ENCODE assay signal across 10 cellular contexts in genomic region chr14:76863724-76864407, GRCh38. TPM values are rescaled to one million over a fixed set of nuclear protein-coding genes. Genes with fewer than 3 reads are reported as not detected.
DNase-seq lines count a peak whose midpoint lies in the region; ATAC-seq and TF ChIP-seq lines count a peak whose summit lies in the region.
"Had no signal": no experiment of that assay in that cellular context is flagged by ENCODE, and none has a peak within 500 bp of the region (broad histone marks: within the 10 kb centered on the region; RNA-seq: fewer than 3 reads in every experiment).

No MANE protein-coding gene starts in this region.

- no peaks in the 10 kb centered on the region for H3K9me3 Mint-ChIP-seq in type B pancreatic cell

- ATAC-seq in RWPE2 (ENCODE audit: low read depth), result peak; percentile 28; the same call in 2 of the 3 replicates
- peak; percentile 88 for ATAC-seq in left ventricle myocardium superior

- DNase-seq in SIG-M5 treated with dmso at 0.1 percent for 504 hours (lab: John Stamatoyannopoulos, UW; ENCODE audit: unreplicated experiment), result peak; percentile 91
- no peak for DNase-seq in SIG-M5 (lab: John Stamatoyannopoulos, UW)
- no peak for DNase-seq in RWPE2 (ENCODE audit: low spot score)
- DNase-seq in left ventricle myocardium superior, result peak; percentile 65
- no peak for DNase-seq in stomach
- no peak for DNase-seq in activated naive CD4-positive, alpha-beta T cell treated with anti-CD3 and anti-CD28 coated beads, Interleukin-2, amount 50 U/mL, for 16 hours
- DNase-seq in central memory CD4-positive, alpha-beta T cell, result no peak
- DNase-seq in type B pancreatic cell (ENCODE audit: extremely low spot score, unreplicated experiment), result no peak

- H3K27ac ChIP-seq in RWPE2 (ENCODE audit: poor library complexity, severe bottlenecking) (no peak overlapping the region), stomach (peak overlapping the region in 4 of 5 donors; percentile 18 to 34 (median 33))

- H3K4me3 Mint-ChIP-seq in type B pancreatic cell, result no peak overlapping the region

- peaks cover 4% of the 10 kb centered on the region for H3K4me1 Mint-ChIP-seq in type B pancreatic cell (ENCODE audit: unreplicated experiment)

- WGBS in stomach, 5 donors, result 20 to 28% (median 24%) methylated on average over 15 of the region's 15 CpGs

- H3K27ac Mint-ChIP-seq in type B pancreatic cell, result no peak overlapping the region

- H3K27me3 Mint-ChIP-seq in type B pancreatic cell, result peaks cover 19% of the 10 kb centered on the region

- H3K36me3 Mint-ChIP-seq in type B pancreatic cell, result no peaks in the 10 kb centered on the region

- H3K4me3 ChIP-seq in RWPE2 (ENCODE audit: severe bottlenecking) (no peak overlapping the region), stomach (no peak overlapping the region)

- intact Hi-C loops in left ventricle myocardium superior (cut with micrococcal nuclease) (no loop called here), stomach (cut with DNase I; ENCODE audit: low total_unique reads) (no loop called here)

- H3K36me3 ChIP-seq in RWPE2 (ENCODE audit: low read depth) (no peaks in the 10 kb centered on the region), stomach (no peaks in the 10 kb centered on the region)

- H3K27me3 ChIP-seq in RWPE2 (ENCODE audit: insufficient read depth, poor library complexity, severe bottlenecking) (no peaks in the 10 kb centered on the region), stomach (peaks cover 0 to 15% (median 0%) of the 10 kb centered on the region in 3 donors)

- no peak for TF ChIP-seq EP300 in stomach (IDR thresholded peaks at IDR 0.05)

- no peaks in the 10 kb centered on the region for H3K4me1 ChIP-seq in RWPE2 (ENCODE audit: insufficient read depth, poor library complexity, severe bottlenecking)
- peaks cover 0 to 11% (median 0%) of the 10 kb centered on the region in 4 donors for H3K4me1 ChIP-seq in stomach

- H3K9me3 ChIP-seq in RWPE2 (ENCODE audit: severe bottlenecking) (no peaks in the 10 kb centered on the region), stomach (no peaks in the 10 kb centered on the region)

- TF ChIP-seq CTCF in RWPE2 (IDR thresholded peaks at IDR 0.05; ENCODE audit: poor library complexity, severe bottlenecking) (no peak), stomach (IDR thresholded peaks at IDR 0.05) (no peak), type B pancreatic cell (conservative IDR thresholded peaks at IDR 0.05) (no peak)

- no peak for TF ChIP-seq POLR2A in stomach (IDR thresholded peaks at IDR 0.05)

RNA-seq across cellular contexts. Expression of gene LRRC74A, which starts 37.7 kb away (rescaled TPM):
- total RNA-seq in left ventricle myocardium superior (not detected), stomach (not detected), type B pancreatic cell (ENCODE audit: low replicate concordance) (not detected in 2 replicates)
- polyA plus RNA-seq in stomach, result not detected
- total RNA-seq: subcutaneous adipose tissue had no signal
- polyA plus RNA-seq: AG04450 had no signal

RNA-seq across cellular contexts. Expression of gene ANGEL1, which starts 51.2 kb away (rescaled TPM):
- total RNA-seq in left ventricle myocardium superior, result 11.2 TPM
- 10 to 100 TPM in 4 of 5 donors, 1 to 10 TPM in 1; 7.8 to 32.6 (median 18.0) TPM for total RNA-seq in stomach
- polyA plus RNA-seq in stomach, result 1 to 10 TPM; 2.3 to 4.5 (median 4.2) TPM
- 24.7 and 28.4 TPM in 2 replicates for total RNA-seq in type B pancreatic cell (ENCODE audit: low replicate concordance)

Comparison
In these comparisons a context has a peak if more than half of its experiments do, and no peak if none do; other contexts are left out.
1. DNase-seq: peak in SIG-M5 treated with dmso at 0.1 percent for 504 hours (single experiment) and left ventricle myocardium superior (single experiment); none in SIG-M5 (single experiment), RWPE2 (single experiment), stomach (single experiment), activated naive CD4-positive, alpha-beta T cell treated with anti-CD3 and anti-CD28 coated beads, Interleukin-2, amount 50 U/mL, for 16 hours (single experiment), central memory CD4-positive, alpha-beta T cell (single experiment) and type B pancreatic cell (single experiment).